Comparison of ENCODE assay signal across 2 cellular contexts in genomic region chrX:3244203-3244743, GRCh38.
TF ChIP-seq lines count a peak whose summit lies in the region.

No MANE protein-coding gene starts in this region.

TF ChIP-seq in IMR-90, 13 proteins besides CTCF, POLR2A, EP300 and RAD21:
- peak; percentile 62; the same call in 1 of the 2 replicates for TF ChIP-seq FOS (IDR thresholded peaks at IDR 0.05; ENCODE audit: low read depth, low read length)
- no peak for TF ChIP-seq SMC3 (IDR thresholded peaks at IDR 0.05; ENCODE audit: low read depth, low read length)
TF ChIP-seq in IMR-90: peak in this region for 1.

TF ChIP-seq in K562, 482 proteins besides CTCF, POLR2A, EP300 and RAD21 (continued from another document):
- 0 out of 2 replicates have a peak, but pooled peaks have one; percentile 11 for TF ChIP-seq ZNF512 (tag; IDR thresholded peaks at IDR 0.05)
